15 cellular contexts compared by ENCODE assay signal in genomic region chr6:46918830-46919229, GRCh38.
"Had no signal": no experiment of that assay in that cellular context is flagged by ENCODE, and none has a peak within 500 bp of the region (broad histone marks: within the 10 kb centered on the region; RNA-seq: fewer than 3 reads in every experiment).

No MANE protein-coding gene starts in this region.

- H3K4me3 Mint-ChIP-seq: memory B cell; nephron; T-helper 1 cell treated with Interleukin-12 subunit alpha and Interleukin-12 subunit beta and Interleukin-4 antibody, amounts not matched to agents 30 μg/mL and 1 μg/mL, for 36 hours; WTC11 had no signal

- H3K4me1 ChIP-seq: tibial artery had no signal

- H3K27ac Mint-ChIP-seq: memory B cell; nephron; T-helper 1 cell treated with Interleukin-12 subunit alpha and Interleukin-12 subunit beta and Interleukin-4 antibody, amounts not matched to agents 30 μg/mL and 1 μg/mL, for 36 hours; WTC11 had no signal

- H3K27ac ChIP-seq: hepatocyte, tibial artery had no signal

- H3K36me3 Mint-ChIP-seq: memory B cell, WTC11 had no signal

- H3K36me3 ChIP-seq: adrenal gland, tibial artery had no signal

- H3K9me3 Mint-ChIP-seq: memory B cell; nephron; T-helper 1 cell treated with Interleukin-12 subunit alpha and Interleukin-12 subunit beta and Interleukin-4 antibody, amounts not matched to agents 30 μg/mL and 1 μg/mL, for 36 hours; WTC11 had no signal

- H3K4me1 Mint-ChIP-seq: memory B cell had no signal

- ATAC-seq: WTC11 had no signal

- H3K4me3 ChIP-seq: adrenal gland, hepatocyte, skin epidermis, tibial artery had no signal

- H3K9me3 ChIP-seq: adrenal gland, tibial artery had no signal

- DNase-seq: activated CD4-positive, alpha-beta T cell treated with anti-CD3 and anti-CD28 coated beads for 48 hours; activated naive CD4-positive, alpha-beta T cell treated with anti-CD3 and anti-CD28 coated beads, Interleukin-2, amount 50 U/mL, for 16 hours; adrenal gland; central memory CD4-positive, alpha-beta T cell; dorsolateral prefrontal cortex; kidney glomerular epithelial cell; occipital lobe; SHP77 treated with DMSO at 0.1 percent for 48 hours; tibial artery had no signal

- H3K27me3 ChIP-seq: adrenal gland, dorsolateral prefrontal cortex, hepatocyte, tibial artery had no signal
